Comparison of ENCODE assay signal across 8 cellular contexts in the genomic region with DNA sequence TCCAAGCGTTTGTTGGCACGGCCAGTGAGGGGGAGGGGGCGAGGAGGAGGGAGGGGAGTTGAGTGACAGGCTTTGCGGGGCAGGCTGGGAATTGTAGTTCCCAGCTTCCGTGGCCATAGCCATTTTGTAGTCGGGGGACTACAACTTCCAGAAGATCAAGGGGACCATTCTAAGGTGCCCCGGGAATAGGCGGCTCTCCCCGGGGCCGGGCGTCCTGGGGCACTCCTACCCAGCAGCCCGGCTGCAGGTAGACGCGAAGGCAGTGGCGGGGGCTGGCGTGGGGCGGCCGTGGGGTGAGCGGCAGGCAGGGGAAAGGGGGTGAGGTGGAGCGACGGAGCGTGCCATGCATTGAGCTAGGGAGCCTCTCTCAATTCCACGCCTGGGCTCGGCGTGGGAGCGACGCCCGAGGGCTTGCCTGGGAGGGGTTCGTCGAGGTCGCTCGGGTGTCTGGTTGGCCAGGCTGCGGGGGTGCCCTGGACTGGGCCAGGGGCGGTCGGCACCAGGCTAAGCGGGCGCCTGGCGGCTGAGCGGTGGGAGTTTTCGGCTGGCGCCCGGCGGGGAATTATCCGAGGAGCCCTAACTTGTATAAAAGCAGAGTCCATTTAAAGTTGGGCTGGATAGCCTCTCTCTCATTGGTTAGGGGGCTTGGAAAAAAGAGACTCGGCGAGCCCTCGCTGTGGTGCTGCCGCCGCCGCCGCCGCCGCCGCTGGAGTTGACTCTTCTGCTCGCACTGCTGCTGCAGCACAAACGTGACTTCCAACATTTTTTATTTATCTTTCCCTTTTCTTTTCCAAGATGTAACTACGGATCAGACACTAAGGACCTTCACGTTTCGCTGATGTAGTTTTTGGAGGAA.
DNase-seq lines count a peak whose midpoint lies in the region; ATAC-seq and TF ChIP-seq lines count a peak whose summit lies in the region.

A gene (plus strand): TSS at position 709 of the 856 bp plus-strand sequence. CDS start 471 bp downstream, outside the sequence.

- DNase-seq in AG10803 (ENCODE audit: low read depth) (peak; percentile 98), NCI-H446 (lab: John Stamatoyannopoulos, UW) (peak; percentile 95 to 98), iris pigment epithelial cell (ENCODE audit: low read depth) (peak; percentile 98)
- DNase-seq in activated CD4-positive, CD25-positive, alpha-beta regulatory T cell treated with anti-CD3 and anti-CD28 coated beads, Interleukin-2, amount 50 U/mL, for 16 hours (ENCODE audit: low read depth, low spot score) = peak; percentile 88
- peak; percentile 92 for DNase-seq in central memory CD4-positive, alpha-beta T cell
- DNase-seq in stimulated activated CD4-positive, alpha-beta T cell treated with anti-CD3 and anti-CD28 coated beads, Interleukin-12 subunit alpha, Interleukin-12 subunit beta, amount 100 ng/mL, for 24 hours (ENCODE audit: low read depth in 2 of 2) = peak; percentile 88 to 98

- TF ChIP-seq CTCF in AG10803 (conservative IDR thresholded peaks at IDR 0.05; ENCODE audit: low read length) = no peak; the same call in 1 of the 2 replicates

- ATAC-seq in GM19035 (IDR thresholded peaks at IDR 0.05; ENCODE audit: unreplicated experiment) = peak; percentile 55
- peak; percentile 51 for ATAC-seq in HG03342 (IDR thresholded peaks at IDR 0.05; ENCODE audit: unreplicated experiment)

- peak within 1 kb of the TSS; percentile 83 for H3K4me3 ChIP-seq in AG10803 (ENCODE audit: low read length)

Comparison
In these comparisons a context has a peak if more than half of its experiments do, and no peak if none do; other contexts are left out.
1. Peak in every context shown above with its lines: DNase-seq, ATAC-seq and H3K4me3 ChIP-seq.